ENCODE assay signal across 9 cellular contexts in the genomic region with DNA sequence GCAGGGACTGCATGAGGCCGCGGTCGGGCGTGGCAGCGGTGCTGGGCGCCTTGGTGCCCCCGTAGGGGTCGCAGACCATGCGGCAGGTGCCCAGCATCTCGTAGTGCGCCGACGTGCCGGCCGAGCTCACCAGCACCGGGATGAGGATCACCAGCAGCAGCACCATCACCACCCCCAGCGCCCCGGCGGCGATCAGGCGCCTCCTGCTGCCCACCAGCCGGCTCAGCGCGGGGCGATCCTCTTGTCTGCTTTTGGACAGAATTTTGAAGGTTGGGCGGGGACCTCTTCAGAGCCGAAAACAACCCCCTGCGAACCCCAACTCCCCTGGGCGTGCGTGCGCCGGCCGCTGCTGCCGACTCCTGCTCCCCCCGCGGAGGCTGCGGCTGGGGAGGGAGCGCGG. TPM values are rescaled to one million over a fixed set of nuclear protein-coding genes. Genes with fewer than 3 reads are reported as not detected.
DNase-seq lines count a peak whose midpoint lies in the region; ATAC-seq and TF ChIP-seq lines count a peak whose summit lies in the region.
"Had no signal": no experiment of that assay in that cellular context is flagged by ENCODE, and none has a peak within 500 bp of the region (broad histone marks: within the 10 kb centered on the region; RNA-seq: fewer than 3 reads in every experiment).

No MANE protein-coding gene starts in this region.

- ATAC-seq in Right ventricle myocardium superior (ENCODE audit: poor library complexity) (peak; percentile 43), HG03045 (IDR thresholded peaks at IDR 0.05; ENCODE audit: unreplicated experiment) (peak; percentile 60)

- H4K20me1 ChIP-seq in neural cell (ENCODE audit: insufficient read depth) = no peaks in the 10 kb centered on the region

- intact Hi-C loops in Right ventricle myocardium superior (cut with DNase I) = no loop called here
- intact Hi-C loops in cardiac septum (cut with DNase I) = no loop called here

- no peak for TF ChIP-seq RAD21 in neural cell (conservative IDR thresholded peaks at IDR 0.05)

- no peaks in the 10 kb centered on the region for H3K9me2 ChIP-seq in neural cell (ENCODE audit: insufficient read depth, low read length)

- H3K36me3 ChIP-seq in neural cell (ENCODE audit: insufficient read depth, low read length) = no peaks in the 10 kb centered on the region

- H3K79me2 ChIP-seq in neural cell (replicated peaks; ENCODE audit: insufficient read depth, low read length) = no peaks in the 10 kb centered on the region

- no peaks in the 10 kb centered on the region for H3F3A ChIP-seq in neural cell (ENCODE audit: insufficient read depth, low read length, poor library complexity, severe bottlenecking)

- H2AFZ ChIP-seq in neural cell (ENCODE audit: low read depth, low read length) = no peak overlapping the region

- H3K9me3 ChIP-seq in neural cell (ENCODE audit: low read length) = no peaks in the 10 kb centered on the region

- H3K4me2 ChIP-seq in neural cell (ENCODE audit: low read length) = no peak overlapping the region

- TF ChIP-seq CTCF in WI38 (IDR thresholded peaks at IDR 0.05; ENCODE audit: low read depth, low read length) (no peak), epithelial cell of proximal tubule (conservative IDR thresholded peaks at IDR 0.05; ENCODE audit: low read depth, low read length) (peak; percentile 28), neural cell (IDR thresholded peaks at IDR 0.05; ENCODE audit: poor library complexity, severe bottlenecking) (peak; percentile 35)

- DNase-seq in Right ventricle myocardium superior (peak; percentile 46), cardiac septum (ENCODE audit: low spot score) (no peak), epithelial cell of proximal tubule (ENCODE audit: low read depth) (no peak), OCI-M2 (lab: John Stamatoyannopoulos, UW; ENCODE audit: unreplicated experiment) (no peak)
- no peak for DNase-seq in NK-92 treated with Interleukin-12 subunit alpha and Interleukin-12 subunit beta, amount 100 ng/mL, for 24 hours (lab: John Stamatoyannopoulos, UW)

- TF ChIP-seq EP300 in neural cell (conservative IDR thresholded peaks at IDR 0.05; ENCODE audit: poor library complexity, severe bottlenecking) = no peak

- H3K4me3 ChIP-seq in WI38 (ENCODE audit: low read depth, low read length) (peak overlapping the region; percentile 39), epithelial cell of proximal tubule (ENCODE audit: low read depth, low read length) (peak overlapping the region; percentile 44), neural cell (ENCODE audit: low read length) (peak overlapping the region; percentile 64)

- H3K9ac ChIP-seq in neural cell (ENCODE audit: low read length) = no peak overlapping the region

- H3K27ac ChIP-seq in neural cell (ENCODE audit: low read length) = no peak overlapping the region
- H3K27ac ChIP-seq: epithelial cell of prostate had no signal

- peaks cover 91% of the 10 kb centered on the region for H3K27me3 ChIP-seq in neural cell (ENCODE audit: insufficient read depth, low read depth, low read length)

TF ChIP-seq in neural cell, 6 proteins besides CTCF, POLR2A, EP300 and RAD21:
- no peak for TF ChIP-seq SMC3 (conservative IDR thresholded peaks at IDR 0.05; ENCODE audit: poor library complexity)
- no peak for TF ChIP-seq TAF1 (IDR thresholded peaks at IDR 0.05; ENCODE audit: low read depth)
- TF ChIP-seq POLR2AphosphoS5 (IDR thresholded peaks at IDR 0.05) = no peak
- TF ChIP-seq REST (IDR thresholded peaks at IDR 0.05; ENCODE audit: borderline replicate concordance) = no peak
- no peak for TF ChIP-seq MXI1 (conservative IDR thresholded peaks at IDR 0.05; ENCODE audit: poor library complexity, severe bottlenecking)
- no peak for TF ChIP-seq EZH2 (IDR thresholded peaks at IDR 0.05; ENCODE audit: borderline replicate concordance, insufficient read depth, low read length, poor library complexity, severe bottlenecking)

RNA-seq across cellular contexts. Expression of gene C1QL3, which starts 0.8 kb away (rescaled TPM):
- total RNA-seq in Right ventricle myocardium superior = not detected
- total RNA-seq in cardiac septum = not detected
- total RNA-seq in epithelial cell of proximal tubule = 0.14 and 0.69 TPM in 2 replicates
- polyA plus RNA-seq in neural cell = 0.57 and 0.68 TPM in 2 replicates
- polyA minus RNA-seq in neural cell = 1.0 and 1.2 TPM in 2 replicates
